21 cellular contexts compared by ENCODE assay signal in genomic region chr2:16739778-16740581, GRCh38.
A peak's percentile ranks its signal among the peaks of the same experiment; 100 is the strongest.
DNase-seq lines count a peak whose midpoint lies in the region; ATAC-seq and TF ChIP-seq lines count a peak whose summit lies in the region.
"Had no signal": no experiment of that assay in that cellular context is flagged by ENCODE, and none has a peak within 500 bp of the region (broad histone marks: within the 10 kb centered on the region; RNA-seq: fewer than 3 reads in every experiment).

No MANE protein-coding gene starts in this region.

- peak overlapping the region; percentile 51 for H3K18ac ChIP-seq in neuronal stem cell (ENCODE audit: low read length)

- no peaks in the 10 kb centered on the region for H3K27me3 Mint-ChIP-seq in brain

- no peaks in the 10 kb centered on the region for H3K36me3 Mint-ChIP-seq in brain
- H3K36me3 Mint-ChIP-seq: CD14-positive monocyte had no signal

- H3K23ac ChIP-seq in neuronal stem cell (ENCODE audit: low read depth, low read length, poor library complexity), result no peak overlapping the region

- peak; percentile 96 for ATAC-seq in left ventricle myocardium superior
- ATAC-seq in HG02885 (IDR thresholded peaks at IDR 0.05; ENCODE audit: poor library complexity, unreplicated experiment), result no peak
- ATAC-seq: GM12878, sciatic nerve had no signal

- no peak overlapping the region for H4K91ac ChIP-seq in neuronal stem cell (ENCODE audit: low read depth, low read length, poor library complexity)

- no peak overlapping the region for H3K9ac ChIP-seq in neuronal stem cell (ENCODE audit: low read depth, low read length, poor library complexity)

- H3K4me3 Mint-ChIP-seq in brain, result peak overlapping the region in 1 of 5 experiments; percentile 0
- H3K4me3 Mint-ChIP-seq: activated CD4-positive, alpha-beta T cell treated with anti-CD3 and anti-CD28 coated beads, Interleukin-2, amount 10 ng/mL, durations not matched to agents 7 days and 5 days; CD14-positive monocyte; T-helper 1 cell treated with Interleukin-12 subunit alpha and Interleukin-12 subunit beta and Interleukin-4 antibody, amounts not matched to agents 30 μg/mL and 1 μg/mL, for 36 hours had no signal

- peaks cover 44% of the 10 kb centered on the region for H3K4me1 Mint-ChIP-seq in brain
- H3K4me1 Mint-ChIP-seq: activated CD4-positive, alpha-beta T cell treated with anti-CD3 and anti-CD28 coated beads, Interleukin-2, amount 10 ng/mL, durations not matched to agents 7 days and 5 days; CD14-positive monocyte had no signal

- no peak for TF ChIP-seq CTCF in LNCaP clone FGC (IDR thresholded peaks at IDR 0.05; ENCODE audit: control insufficient read depth, extremely low read depth, insufficient read depth)
- TF ChIP-seq CTCF in brain (conservative IDR thresholded peaks at IDR 0.05), result no peak

- no peak overlapping the region for H3K4me2 ChIP-seq in neuronal stem cell (ENCODE audit: insufficient read depth, low read length, poor library complexity, severe bottlenecking)

- no peak overlapping the region for H2BK15ac ChIP-seq in neuronal stem cell (ENCODE audit: low read length)

- no peak overlapping the region for H2BK5ac ChIP-seq in neuronal stem cell (ENCODE audit: low read length)

- H4K8ac ChIP-seq in neuronal stem cell (ENCODE audit: low read depth, low read length), result no peak overlapping the region

- intact Hi-C loops in left ventricle myocardium superior (cut with micrococcal nuclease), result no loop called here

- H3K36me3 ChIP-seq in neuronal stem cell (replicated peaks in 1 of 2; ENCODE audit: control insufficient read depth in 2 of 2, insufficient read depth in 2 of 2, low read length in 2 of 2), result no peaks in the 10 kb centered on the region

- peak overlapping the region in 3 of 5 experiments; percentile 5 to 90 (median 5) for H3K27ac Mint-ChIP-seq in brain
- H3K27ac Mint-ChIP-seq: activated CD4-positive, alpha-beta T cell treated with anti-CD3 and anti-CD28 coated beads, Interleukin-2, amount 10 ng/mL, durations not matched to agents 7 days and 5 days; T-helper 1 cell treated with Interleukin-12 subunit alpha and Interleukin-12 subunit beta and Interleukin-4 antibody, amounts not matched to agents 30 μg/mL and 1 μg/mL, for 36 hours had no signal

- no peak overlapping the region for H3K27ac ChIP-seq in neuronal stem cell (replicated peaks; ENCODE audit: low read length)

- no peaks in the 10 kb centered on the region for H3K9me3 Mint-ChIP-seq in brain
- H3K9me3 Mint-ChIP-seq: activated CD4-positive, alpha-beta T cell treated with anti-CD3 and anti-CD28 coated beads, Interleukin-2, amount 10 ng/mL, durations not matched to agents 7 days and 5 days; T-helper 1 cell treated with Interleukin-12 subunit alpha and Interleukin-12 subunit beta and Interleukin-4 antibody, amounts not matched to agents 30 μg/mL and 1 μg/mL, for 36 hours had no signal

- H2AFZ ChIP-seq in neuronal stem cell (ENCODE audit: low read length), result no peak overlapping the region

- no peaks in the 10 kb centered on the region for H3K79me1 ChIP-seq in neuronal stem cell (ENCODE audit: low read depth, low read length)

- no peak overlapping the region for H2AK5ac ChIP-seq in neuronal stem cell (ENCODE audit: low read depth, low read length)

- no peak overlapping the region for H3K4me3 ChIP-seq in LNCaP clone FGC (ENCODE audit: low read depth, low read length)
- H3K4me3 ChIP-seq in neuronal stem cell (ENCODE audit: low read length in 2 of 2), result no peak overlapping the region
- H3K4me3 ChIP-seq: GM12878 had no signal

- H3K4me1 ChIP-seq in neuronal stem cell (ENCODE audit: control insufficient read depth in 2 of 2, insufficient read depth in 1 of 2, low read depth in 1 of 2, low read length in 2 of 2), result no peaks in the 10 kb centered on the region

- peak; percentile 99 for DNase-seq in LNCaP clone FGC (ENCODE audit: low read depth)
- DNase-seq in left ventricle myocardium superior, result peak; percentile 37
- DNase-seq in neuronal stem cell (ENCODE audit: low spot score), result no peak
- DNase-seq in HPDE6-E6E7 (ENCODE audit: extremely low spot score), result no peak
- DNase-seq in hypothalamus (lab: John Stamatoyannopoulos, UW), result no peak
- no peak for DNase-seq in globus pallidus (ENCODE audit: low spot score)
- DNase-seq: activated CD4-positive, alpha-beta T cell treated with anti-CD3 and anti-CD28 coated beads, Interleukin-2, amount 10 ng/mL, durations not matched to agents 7 days and 5 days; activated gamma-delta T cell; dermis blood vessel endothelial cell; DMS 273 treated with DMSO at 0.1 percent for 48 hours; foreskin melanocyte; NCI-H2029; NCI-H226; nucleus accumbens; stimulated activated CD4-positive, alpha-beta T cell treated with anti-CD3 and anti-CD28 coated beads, Interleukin-15, amount 100 ng/mL, for 24 hours had no signal

- peaks cover 0 to 2% (median 0%) of the 10 kb centered on the region in 3 experiments for H3K27me3 ChIP-seq in neuronal stem cell (ENCODE audit: control insufficient read depth in 3 of 3, insufficient read depth in 3 of 3, low read depth in 1 of 3, low read length in 3 of 3)

- H2BK12ac ChIP-seq in neuronal stem cell (ENCODE audit: low read length), result no peak overlapping the region

- H2BK120ac ChIP-seq in neuronal stem cell (ENCODE audit: low read depth, low read length), result no peak overlapping the region

- no peak overlapping the region for H3K14ac ChIP-seq in neuronal stem cell (ENCODE audit: low read length)

- WGBS in neuronal stem cell (ENCODE audit: extremely low coverage in 2 of 2, insufficient read length in 2 of 2, insufficient replicate concordance in 1 of 2), 2 donors, result no CpG with 5 or more reads among the region's 4 CpGs

- H3K4ac ChIP-seq in neuronal stem cell (ENCODE audit: low read length), result no peak overlapping the region

- no peaks in the 10 kb centered on the region for H3K9me3 ChIP-seq in neuronal stem cell (replicated peaks in 1 of 2; ENCODE audit: control insufficient read depth in 2 of 2, insufficient read depth in 1 of 2, low read depth in 1 of 2, low read length in 2 of 2)

Comparison
In these comparisons a context has a peak if more than half of its experiments do, and no peak if none do; other contexts are left out.
1. DNase-seq: peak in LNCaP clone FGC (single experiment) and left ventricle myocardium superior (single experiment); none in neuronal stem cell (single experiment), HPDE6-E6E7 (single experiment), hypothalamus (0 of 51) and globus pallidus (single experiment).